In the genomic region with DNA sequence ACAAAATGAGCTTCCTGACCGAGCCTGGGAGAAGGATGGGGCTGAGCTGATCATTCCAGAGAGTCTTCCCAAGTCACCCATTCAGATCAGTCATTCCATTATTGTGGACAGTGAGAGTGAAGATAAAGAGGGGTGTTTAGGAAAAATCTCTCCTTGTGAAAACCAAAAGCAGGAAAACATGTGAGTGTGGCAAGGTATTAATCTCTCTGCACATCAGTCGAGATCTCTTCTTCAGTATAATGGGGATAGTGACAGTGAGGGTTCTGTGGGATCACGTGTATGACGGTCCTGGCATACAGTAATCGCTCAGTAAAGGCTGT, we compare ENCODE assay signal across 12 cellular contexts. TPM values are rescaled to one million over a fixed set of nuclear protein-coding genes. Genes with fewer than 3 reads are reported as not detected.
DNase-seq lines count a peak whose midpoint lies in the region; ATAC-seq and TF ChIP-seq lines count a peak whose summit lies in the region.
"Had no signal": no experiment of that assay in that cellular context is flagged by ENCODE, and none has a peak within 500 bp of the region (broad histone marks: within the 10 kb centered on the region; RNA-seq: fewer than 3 reads in every experiment).

No MANE protein-coding gene starts in this region.

- no peak for TF ChIP-seq EP300 in ovary (IDR thresholded peaks at IDR 0.05)

- peaks cover 2% of the 10 kb centered on the region; the same call in 1 of the 2 replicates for H3K36me3 ChIP-seq in RWPE2 (ENCODE audit: low read depth)
- no peaks in the 10 kb centered on the region for H3K36me3 ChIP-seq in rectal smooth muscle tissue (ENCODE audit: control insufficient read depth, insufficient read depth, low read length)
- H3K36me3 ChIP-seq in ovary: no peaks in the 10 kb centered on the region

- no peaks in the 10 kb centered on the region for H3K9me3 ChIP-seq in RWPE2 (ENCODE audit: severe bottlenecking)
- no peaks in the 10 kb centered on the region for H3K9me3 ChIP-seq in ovary

- H3K27ac ChIP-seq in C4-2B (peak overlapping the region; percentile 63), RWPE2 (ENCODE audit: poor library complexity, severe bottlenecking) (peak overlapping the region; percentile 51), rectal smooth muscle tissue (ENCODE audit: low read depth, low read length) (peak overlapping the region; percentile 91), ovary (peak overlapping the region in 1 of 2 donors; percentile 69)

- H3K4me1 ChIP-seq in RWPE2 (ENCODE audit: insufficient read depth, poor library complexity, severe bottlenecking) (peaks cover 47% of the 10 kb centered on the region), rectal smooth muscle tissue (ENCODE audit: control insufficient read depth, insufficient read depth, low read length) (peaks cover 35% of the 10 kb centered on the region), ovary (ENCODE audit: insufficient read depth) (peaks cover 21% of the 10 kb centered on the region)

- H3K9ac ChIP-seq in rectal smooth muscle tissue (ENCODE audit: low read length): no peak overlapping the region

- DNase-seq in RWPE2 (ENCODE audit: low spot score) (no peak), foreskin fibroblast (no peak), NCI-H82 treated with DMSO at 0.1 percent for 48 hours (lab: John Stamatoyannopoulos, UW; ENCODE audit: unreplicated experiment) (no peak), COR-L47 (lab: John Stamatoyannopoulos, UW) (no peak), ovary (no peak)
- DNase-seq: DMS153; stimulated activated CD4-positive, alpha-beta T cell treated with anti-CD3 and anti-CD28 coated beads, Interleukin-4, amount 100 ng/mL, for 1 hour had no signal

- intact Hi-C loops in ovary (cut with DNase I): loop anchor here in 1 of 4 donors (5.0 kb wide), 1 partner anchor 42 kb away; no protein-coding TSS in a partner anchor

- H3K4me3 ChIP-seq in RWPE2 (ENCODE audit: severe bottlenecking) (no peak overlapping the region), foreskin fibroblast (ENCODE audit: low read depth in 1 of 2, low read length in 2 of 2) (peak overlapping the region; percentile 21), rectal smooth muscle tissue (ENCODE audit: low read length) (peak overlapping the region; percentile 3), ovary (no peak overlapping the region)

- H3K27me3 ChIP-seq in RWPE2 (ENCODE audit: insufficient read depth, poor library complexity, severe bottlenecking) (no peaks in the 10 kb centered on the region), rectal smooth muscle tissue (ENCODE audit: control insufficient read depth, insufficient read depth, low read length) (no peaks in the 10 kb centered on the region), ovary (no peaks in the 10 kb centered on the region)

- ATAC-seq in RWPE2 (ENCODE audit: low read depth) (no peak), GM19023 (IDR thresholded peaks at IDR 0.05; ENCODE audit: unreplicated experiment) (no peak)
- ATAC-seq: left colon had no signal

- TF ChIP-seq CTCF in C4-2B (conservative IDR thresholded peaks at IDR 0.05) (no peak), RWPE2 (IDR thresholded peaks at IDR 0.05; ENCODE audit: poor library complexity, severe bottlenecking) (no peak), foreskin fibroblast (IDR thresholded peaks at IDR 0.05; ENCODE audit: low read depth, low read length) (no peak), ovary (IDR thresholded peaks at IDR 0.05) (no peak)

- no peak for TF ChIP-seq POLR2A in ovary (IDR thresholded peaks at IDR 0.05)

- WGBS in ovary, 3 donors: 2 to 7% (median 4%) methylated on average over 5 of the region's 5 CpGs

RNA-seq across cellular contexts. Expression of gene CHD9, which starts 35.4 kb away (rescaled TPM):
- 100 to 1,000 TPM in 1 of 7 donors, 10 to 100 TPM in 6; 45.1 to 100 (median 87.5) TPM for total RNA-seq in ovary
- polyA plus RNA-seq in ovary: 10 to 100 TPM; 11.8 to 18.2 TPM

RNA-seq across cellular contexts. Expression of gene CHD9NB, which starts 37.5 kb away (rescaled TPM):
- 10 to 100 TPM in 1 of 7 donors, 1 to 10 TPM in 4, under 1 TPM in 1, not detected in 1; 0.38 to 91.1 (median 3.2) TPM for total RNA-seq in ovary
- polyA plus RNA-seq in ovary: 1 to 10 TPM in 1 of 2 donors, under 1 TPM in 1; 0.15 to 1.0 TPM
- total RNA-seq: RPMI7951 had no signal

Comparison
In these comparisons a context has a peak if more than half of its experiments do, and no peak if none do; other contexts are left out.
1. H3K4me3 ChIP-seq: peak in foreskin fibroblast (2 of 2) and rectal smooth muscle tissue (single experiment); none in RWPE2 (single experiment) and ovary (single experiment).